Comparison of ENCODE assay signal across 36 cellular contexts in the genomic region with DNA sequence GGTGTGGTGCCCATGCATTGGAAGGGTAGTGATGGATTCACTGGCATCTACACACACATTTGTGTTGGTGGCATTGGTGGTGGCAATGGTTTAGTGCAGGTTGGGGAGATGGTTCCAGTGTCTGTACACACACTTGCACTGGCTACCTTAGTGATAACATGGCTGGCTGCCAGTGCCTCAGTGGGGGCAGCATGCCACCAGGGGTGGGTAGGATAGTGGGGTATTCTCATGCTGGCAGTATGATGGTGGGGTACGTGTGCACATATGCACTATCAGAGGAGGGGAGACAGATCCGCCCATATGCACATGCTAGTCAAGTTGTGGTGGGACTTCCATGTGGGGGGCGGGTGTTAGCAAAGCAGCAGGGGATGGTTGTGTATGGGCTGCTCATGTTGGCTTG. TPM values are rescaled to one million over a fixed set of nuclear protein-coding genes. Genes with fewer than 3 reads are reported as not detected.
"Had no signal": no experiment of that assay in that cellular context is flagged by ENCODE, and none has a peak within 500 bp of the region (broad histone marks: within the 10 kb centered on the region; RNA-seq: fewer than 3 reads in every experiment).

No MANE protein-coding gene starts in this region.

- ATAC-seq: activated CD8-positive, alpha-beta T cell treated with anti-CD3 and anti-CD28 coated beads for 36 hours; activated naive CD4-positive, alpha-beta T cell treated with anti-CD3 and anti-CD28 coated beads, Interleukin-2, amount 50 U/mL, for 72 hours; activated T-cell treated with anti-CD3 and anti-CD28 coated beads, Interleukin-2, amount 50 U/mL, for 4 hours; activated T-cell treated with anti-CD3 and anti-CD28 coated beads, Interleukin-2, amount 50 U/mL, for 72 hours; activated T-helper 17 cell treated with anti-CD3 and anti-CD28 coated beads, Interleukin-2, amount 50 U/mL, for 72 hours; body of pancreas had no signal

- H3K9me3 ChIP-seq: adrenal gland, body of pancreas had no signal

- H3K4me3 ChIP-seq: adrenal gland, body of pancreas, breast epithelium had no signal

- H3K4me1 ChIP-seq: adrenal gland, body of pancreas, breast epithelium had no signal

- H3K27me3 ChIP-seq: adrenal gland, body of pancreas, brain microvascular endothelial cell, breast epithelium had no signal

- H3K36me3 ChIP-seq: adrenal gland, brain microvascular endothelial cell, breast epithelium had no signal

- H3K27ac ChIP-seq: adrenal gland, body of pancreas, brain microvascular endothelial cell, breast epithelium, VCaP had no signal

- DNase-seq: activated B cell treated with CpG ODN at 0.5 μM for 24 hours; activated CD4-positive, alpha-beta memory T cell treated with anti-CD3 and anti-CD28 coated beads for 36 hours; activated CD4-positive, alpha-beta T cell treated with anti-CD3 and anti-CD28 coated beads for 4 hours; activated CD4-positive, alpha-beta T cell treated with anti-CD3 and anti-CD28 coated beads, Interleukin-2, amount 10 ng/mL, durations not matched to agents 24 days and 14 days; activated CD4-positive, alpha-beta T cell treated with anti-CD3 and anti-CD28 coated beads, Interleukin-2, amount 50 U/mL, for 1 hour; activated CD4-positive, alpha-beta T cell treated with anti-CD3 and anti-CD28 coated beads, Interleukin-2, amount 50 U/mL, for 4 hours; activated CD4-positive, CD25-positive, alpha-beta regulatory T cell treated with anti-CD3 and anti-CD28 coated beads, Interleukin-2, amount 50 U/mL, for 72 hours; activated CD8-positive, alpha-beta memory T cell treated with anti-CD3 and anti-CD28 coated beads, Interleukin-2, amount 50 U/mL, for 4 hours; activated CD8-positive, alpha-beta T cell treated with anti-CD3 and anti-CD28 coated beads for 36 hours; activated effector memory CD4-positive, alpha-beta T cell treated with anti-CD3 and anti-CD28 coated beads, Interleukin-2, amount 50 U/mL, for 16 hours; activated gamma-delta T cell treated with Interleukin-2 at 50 U/mL for 16 hours; activated naive CD4-positive, alpha-beta T cell; activated naive CD4-positive, alpha-beta T cell treated with anti-CD3 and anti-CD28 coated beads for 36 hours; activated naive CD4-positive, alpha-beta T cell treated with anti-CD3 and anti-CD28 coated beads, Interleukin-2, amount 50 U/mL, for 16 hours; activated naive CD8-positive, alpha-beta T cell treated with anti-CD3 and anti-CD28 coated beads for 36 hours; activated T-cell treated with anti-CD3 and anti-CD28 coated beads for 4 hours; activated T-cell treated with anti-CD3 and anti-CD28 coated beads, Interleukin-2, amount 50 U/mL, for 1 hour; activated T-cell treated with anti-CD3 and anti-CD28 coated beads, Interleukin-2, amount 50 U/mL, for 4 hours; activated T-cell treated with anti-CD3 and anti-CD28 coated beads, Interleukin-2, amount 50 U/mL, for 72 hours; adrenal gland; amniotic stem cell; aorta; body of pancreas; brain microvascular endothelial cell; central memory CD4-positive, alpha-beta T cell; T-helper 1 cell; T-helper 2 cell; T-helper 9 cell had no signal

RNA-seq across cellular contexts. Expression of a gene that starts 7.1 kb away (rescaled TPM):
- total RNA-seq: activated B cell treated with CpG ODN at 0.5 μM for 24 hours; activated CD4-positive, alpha-beta memory T cell treated with anti-CD3 and anti-CD28 coated beads for 36 hours; activated CD4-positive, alpha-beta T cell treated with anti-CD3 and anti-CD28 coated beads, Interleukin-2, amount 10 ng/mL, durations not matched to agents 24 days and 14 days; activated CD8-positive, alpha-beta memory T cell treated with anti-CD3 and anti-CD28 coated beads for 36 hours; activated CD8-positive, alpha-beta T cell treated with anti-CD3 and anti-CD28 coated beads for 36 hours; activated naive CD4-positive, alpha-beta T cell treated with anti-CD3 and anti-CD28 coated beads for 36 hours; activated naive CD4-positive, alpha-beta T cell treated with anti-CD3 and anti-CD28 coated beads, Interleukin-2, amount 50 U/mL, for 72 hours; activated naive CD8-positive, alpha-beta T cell treated with anti-CD3 and anti-CD28 coated beads for 36 hours; activated T-cell treated with anti-CD3 and anti-CD28 coated beads, Interleukin-2, amount 50 U/mL, for 4 hours; activated T-cell treated with anti-CD3 and anti-CD28 coated beads, Interleukin-2, amount 50 U/mL, for 72 hours; activated T-helper 1 cell treated with anti-CD3 and anti-CD28 coated beads, Interleukin-12 subunit alpha, Interleukin-12 subunit beta, Interleukin-2, Interleukin-4 antibody, amounts not matched to agents 30 ng/mL and 10 ng/mL and 1 ng/mL, durations not matched to agents 14 hours and 24 hours and 36 hours; activated T-helper 17 cell treated with anti-CD3 and anti-CD28 coated beads, Interleukin-2, amount 50 U/mL, for 72 hours; adrenal gland; aorta; astrocyte; body of pancreas; breast epithelium; cardiac septum had no signal
- polyA plus RNA-seq: adrenal gland, aorta had no signal

RNA-seq across cellular contexts. Expression of a gene that starts 15.8 kb away (rescaled TPM):
- total RNA-seq: activated B cell treated with CpG ODN at 0.5 μM for 24 hours; activated CD4-positive, alpha-beta memory T cell treated with anti-CD3 and anti-CD28 coated beads for 36 hours; activated CD4-positive, alpha-beta T cell treated with anti-CD3 and anti-CD28 coated beads, Interleukin-2, amount 10 ng/mL, durations not matched to agents 24 days and 14 days; activated CD8-positive, alpha-beta memory T cell treated with anti-CD3 and anti-CD28 coated beads for 36 hours; activated CD8-positive, alpha-beta T cell treated with anti-CD3 and anti-CD28 coated beads for 36 hours; activated naive CD4-positive, alpha-beta T cell treated with anti-CD3 and anti-CD28 coated beads for 36 hours; activated naive CD4-positive, alpha-beta T cell treated with anti-CD3 and anti-CD28 coated beads, Interleukin-2, amount 50 U/mL, for 72 hours; activated naive CD8-positive, alpha-beta T cell treated with anti-CD3 and anti-CD28 coated beads for 36 hours; activated T-cell treated with anti-CD3 and anti-CD28 coated beads, Interleukin-2, amount 50 U/mL, for 4 hours; activated T-cell treated with anti-CD3 and anti-CD28 coated beads, Interleukin-2, amount 50 U/mL, for 72 hours; activated T-helper 1 cell treated with anti-CD3 and anti-CD28 coated beads, Interleukin-12 subunit alpha, Interleukin-12 subunit beta, Interleukin-2, Interleukin-4 antibody, amounts not matched to agents 30 ng/mL and 10 ng/mL and 1 ng/mL, durations not matched to agents 14 hours and 24 hours and 36 hours; activated T-helper 17 cell treated with anti-CD3 and anti-CD28 coated beads, Interleukin-2, amount 50 U/mL, for 72 hours; adrenal gland; aorta; astrocyte; body of pancreas; breast epithelium; cardiac septum had no signal
- polyA plus RNA-seq: adrenal gland had no signal

RNA-seq across cellular contexts. Expression of a gene that starts 33.9 kb away (rescaled TPM):
- total RNA-seq: activated B cell treated with CpG ODN at 0.5 μM for 24 hours; activated CD4-positive, alpha-beta memory T cell treated with anti-CD3 and anti-CD28 coated beads for 36 hours; activated CD4-positive, alpha-beta T cell treated with anti-CD3 and anti-CD28 coated beads, Interleukin-2, amount 10 ng/mL, durations not matched to agents 24 days and 14 days; activated CD8-positive, alpha-beta memory T cell treated with anti-CD3 and anti-CD28 coated beads for 36 hours; activated CD8-positive, alpha-beta T cell treated with anti-CD3 and anti-CD28 coated beads for 36 hours; activated naive CD4-positive, alpha-beta T cell treated with anti-CD3 and anti-CD28 coated beads for 36 hours; activated naive CD4-positive, alpha-beta T cell treated with anti-CD3 and anti-CD28 coated beads, Interleukin-2, amount 50 U/mL, for 72 hours; activated naive CD8-positive, alpha-beta T cell treated with anti-CD3 and anti-CD28 coated beads for 36 hours; activated T-cell treated with anti-CD3 and anti-CD28 coated beads, Interleukin-2, amount 50 U/mL, for 4 hours; activated T-cell treated with anti-CD3 and anti-CD28 coated beads, Interleukin-2, amount 50 U/mL, for 72 hours; activated T-helper 1 cell treated with anti-CD3 and anti-CD28 coated beads, Interleukin-12 subunit alpha, Interleukin-12 subunit beta, Interleukin-2, Interleukin-4 antibody, amounts not matched to agents 30 ng/mL and 10 ng/mL and 1 ng/mL, durations not matched to agents 14 hours and 24 hours and 36 hours; activated T-helper 17 cell treated with anti-CD3 and anti-CD28 coated beads, Interleukin-2, amount 50 U/mL, for 72 hours; adrenal gland; aorta; astrocyte; body of pancreas; breast epithelium; cardiac septum had no signal
- polyA plus RNA-seq: adrenal gland, aorta had no signal

RNA-seq across cellular contexts. Expression of a gene that starts 38.0 kb away (rescaled TPM):
- total RNA-seq: activated B cell treated with CpG ODN at 0.5 μM for 24 hours; activated CD4-positive, alpha-beta memory T cell treated with anti-CD3 and anti-CD28 coated beads for 36 hours; activated CD4-positive, alpha-beta T cell treated with anti-CD3 and anti-CD28 coated beads, Interleukin-2, amount 10 ng/mL, durations not matched to agents 24 days and 14 days; activated CD8-positive, alpha-beta memory T cell treated with anti-CD3 and anti-CD28 coated beads for 36 hours; activated CD8-positive, alpha-beta T cell treated with anti-CD3 and anti-CD28 coated beads for 36 hours; activated naive CD4-positive, alpha-beta T cell treated with anti-CD3 and anti-CD28 coated beads for 36 hours; activated naive CD4-positive, alpha-beta T cell treated with anti-CD3 and anti-CD28 coated beads, Interleukin-2, amount 50 U/mL, for 72 hours; activated naive CD8-positive, alpha-beta T cell treated with anti-CD3 and anti-CD28 coated beads for 36 hours; activated T-cell treated with anti-CD3 and anti-CD28 coated beads, Interleukin-2, amount 50 U/mL, for 4 hours; activated T-cell treated with anti-CD3 and anti-CD28 coated beads, Interleukin-2, amount 50 U/mL, for 72 hours; activated T-helper 1 cell treated with anti-CD3 and anti-CD28 coated beads, Interleukin-12 subunit alpha, Interleukin-12 subunit beta, Interleukin-2, Interleukin-4 antibody, amounts not matched to agents 30 ng/mL and 10 ng/mL and 1 ng/mL, durations not matched to agents 14 hours and 24 hours and 36 hours; activated T-helper 17 cell treated with anti-CD3 and anti-CD28 coated beads, Interleukin-2, amount 50 U/mL, for 72 hours; adrenal gland; aorta; astrocyte; body of pancreas; breast epithelium; cardiac septum had no signal
- polyA plus RNA-seq: adrenal gland, aorta had no signal

RNA-seq across cellular contexts. Expression of a gene that starts 46.3 kb away (rescaled TPM):
- total RNA-seq: activated B cell treated with CpG ODN at 0.5 μM for 24 hours; activated CD4-positive, alpha-beta memory T cell treated with anti-CD3 and anti-CD28 coated beads for 36 hours; activated CD4-positive, alpha-beta T cell treated with anti-CD3 and anti-CD28 coated beads, Interleukin-2, amount 10 ng/mL, durations not matched to agents 24 days and 14 days; activated CD8-positive, alpha-beta memory T cell treated with anti-CD3 and anti-CD28 coated beads for 36 hours; activated CD8-positive, alpha-beta T cell treated with anti-CD3 and anti-CD28 coated beads for 36 hours; activated naive CD4-positive, alpha-beta T cell treated with anti-CD3 and anti-CD28 coated beads for 36 hours; activated naive CD4-positive, alpha-beta T cell treated with anti-CD3 and anti-CD28 coated beads, Interleukin-2, amount 50 U/mL, for 72 hours; activated naive CD8-positive, alpha-beta T cell treated with anti-CD3 and anti-CD28 coated beads for 36 hours; activated T-cell treated with anti-CD3 and anti-CD28 coated beads, Interleukin-2, amount 50 U/mL, for 4 hours; activated T-cell treated with anti-CD3 and anti-CD28 coated beads, Interleukin-2, amount 50 U/mL, for 72 hours; activated T-helper 1 cell treated with anti-CD3 and anti-CD28 coated beads, Interleukin-12 subunit alpha, Interleukin-12 subunit beta, Interleukin-2, Interleukin-4 antibody, amounts not matched to agents 30 ng/mL and 10 ng/mL and 1 ng/mL, durations not matched to agents 14 hours and 24 hours and 36 hours; activated T-helper 17 cell treated with anti-CD3 and anti-CD28 coated beads, Interleukin-2, amount 50 U/mL, for 72 hours; adrenal gland; aorta; astrocyte; body of pancreas; breast epithelium; cardiac septum had no signal
- polyA plus RNA-seq: adrenal gland, aorta had no signal
